8 cellular contexts compared by ENCODE assay signal in the genomic region with DNA sequence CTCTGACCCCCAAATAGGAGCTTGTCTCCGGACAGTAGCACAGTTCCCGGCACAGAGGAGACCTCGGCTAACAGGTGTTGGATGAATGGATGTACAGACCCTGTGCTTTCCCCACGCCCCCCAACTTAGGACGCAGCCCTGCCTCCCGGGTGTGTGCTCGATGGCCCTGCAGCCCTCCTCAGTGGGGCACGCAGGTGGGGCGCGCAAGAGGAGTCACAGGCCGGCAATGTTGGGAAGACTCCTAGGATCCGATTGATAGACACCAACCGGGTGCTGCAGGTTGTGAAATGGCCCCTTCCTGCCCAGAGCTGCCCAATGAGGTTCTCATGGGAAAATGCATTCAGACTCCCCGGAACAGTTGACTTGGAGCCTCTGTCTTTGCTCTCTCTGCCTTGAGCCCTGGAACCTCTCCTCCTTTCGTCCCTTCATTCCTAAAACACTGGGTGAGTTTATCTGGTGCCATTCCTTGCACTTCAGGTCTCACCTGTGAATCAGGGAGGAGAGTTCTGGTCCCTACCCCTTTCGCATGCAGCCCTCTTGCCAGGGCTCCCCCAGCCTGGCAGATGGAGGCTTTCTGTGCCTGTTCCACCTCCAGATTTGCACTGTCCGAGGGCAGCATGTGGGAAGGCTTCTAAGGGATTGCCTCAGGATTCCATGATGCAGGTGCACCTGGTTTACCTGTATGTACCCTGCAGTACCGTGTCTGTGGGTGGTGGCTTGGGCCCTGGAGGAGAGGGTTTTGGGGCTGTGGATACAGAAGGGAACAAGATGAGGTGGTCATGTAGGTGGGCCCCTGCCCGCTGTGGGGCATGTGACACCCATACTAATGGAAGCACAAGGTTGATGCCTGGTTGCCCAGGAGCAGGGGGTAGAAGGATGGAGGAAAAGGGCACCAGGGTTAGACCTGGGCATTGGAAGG. TPM values are rescaled to one million over a fixed set of nuclear protein-coding genes. Genes with fewer than 3 reads are reported as not detected.
DNase-seq lines count a peak whose midpoint lies in the region; ATAC-seq and TF ChIP-seq lines count a peak whose summit lies in the region.

No MANE protein-coding gene starts in this region.

- peak overlapping the region; percentile 75 for H3K27ac Mint-ChIP-seq in T-helper 1 cell treated with Interleukin-12 subunit alpha and Interleukin-12 subunit beta and Interleukin-4 antibody, amounts not matched to agents 30 μg/mL and 1 μg/mL, for 36 hours
- peak overlapping the region; percentile 86 for H3K27ac Mint-ChIP-seq in activated T-helper 17 cell treated with anti-CD3 and anti-CD28 coated beads, Interleukin-2, amount 50 U/mL, for 72 hours

- no peak for TF ChIP-seq POLR2A in suprapubic skin (IDR thresholded peaks at IDR 0.05)

- H3K9me3 Mint-ChIP-seq in T-helper 1 cell treated with Interleukin-12 subunit alpha and Interleukin-12 subunit beta and Interleukin-4 antibody, amounts not matched to agents 30 μg/mL and 1 μg/mL, for 36 hours: no peaks in the 10 kb centered on the region
- no peaks in the 10 kb centered on the region for H3K9me3 Mint-ChIP-seq in activated T-helper 17 cell treated with anti-CD3 and anti-CD28 coated beads, Interleukin-2, amount 50 U/mL, for 72 hours

- TF ChIP-seq EP300 in suprapubic skin (IDR thresholded peaks at IDR 0.05): no peak

- WGBS in suprapubic skin: 40% methylated on average over 12 of the region's 19 CpGs

- H3K27me3 ChIP-seq in iPS-18a (ENCODE audit: control insufficient read depth, insufficient read depth, low read length) (no peaks in the 10 kb centered on the region), suprapubic skin (no peaks in the 10 kb centered on the region)

- H3K36me3 Mint-ChIP-seq in T-helper 1 cell treated with Interleukin-12 subunit alpha and Interleukin-12 subunit beta and Interleukin-4 antibody, amounts not matched to agents 30 μg/mL and 1 μg/mL, for 36 hours (ENCODE audit: low read depth): peaks cover 9% of the 10 kb centered on the region
- H3K36me3 Mint-ChIP-seq in activated T-helper 17 cell treated with anti-CD3 and anti-CD28 coated beads, Interleukin-2, amount 50 U/mL, for 72 hours (ENCODE audit: low read depth): no peaks in the 10 kb centered on the region

- peaks cover 28% of the 10 kb centered on the region for H3K4me1 Mint-ChIP-seq in T-helper 1 cell treated with Interleukin-12 subunit alpha and Interleukin-12 subunit beta and Interleukin-4 antibody, amounts not matched to agents 30 μg/mL and 1 μg/mL, for 36 hours (ENCODE audit: low read depth)
- peaks cover 16% of the 10 kb centered on the region for H3K4me1 Mint-ChIP-seq in activated T-helper 17 cell treated with anti-CD3 and anti-CD28 coated beads, Interleukin-2, amount 50 U/mL, for 72 hours

- H3K4me3 ChIP-seq in iPS-18a (ENCODE audit: low read length) (peak overlapping the region; percentile 52), suprapubic skin (peak overlapping the region; percentile 66)

- H3K4me3 Mint-ChIP-seq in T-helper 1 cell treated with Interleukin-12 subunit alpha and Interleukin-12 subunit beta and Interleukin-4 antibody, amounts not matched to agents 30 μg/mL and 1 μg/mL, for 36 hours: peak overlapping the region; percentile 72
- H3K4me3 Mint-ChIP-seq in activated T-helper 17 cell treated with anti-CD3 and anti-CD28 coated beads, Interleukin-2, amount 50 U/mL, for 72 hours: peak overlapping the region; percentile 74

- H3K27me3 Mint-ChIP-seq in T-helper 1 cell treated with Interleukin-12 subunit alpha and Interleukin-12 subunit beta and Interleukin-4 antibody, amounts not matched to agents 30 μg/mL and 1 μg/mL, for 36 hours (ENCODE audit: low read depth): no peaks in the 10 kb centered on the region
- no peaks in the 10 kb centered on the region for H3K27me3 Mint-ChIP-seq in activated T-helper 17 cell treated with anti-CD3 and anti-CD28 coated beads, Interleukin-2, amount 50 U/mL, for 72 hours

- no peak overlapping the region for H3K9ac ChIP-seq in iPS-18a (ENCODE audit: low read length)

- peaks cover 7% of the 10 kb centered on the region for H3K4me1 ChIP-seq in iPS-18a (ENCODE audit: control insufficient read depth, low read depth, low read length)
- peaks cover 62% of the 10 kb centered on the region for H3K4me1 ChIP-seq in suprapubic skin

- H3K36me3 ChIP-seq in iPS-18a (ENCODE audit: control insufficient read depth, low read depth, low read length) (no peaks in the 10 kb centered on the region), suprapubic skin (peaks cover under 1% of the 10 kb centered on the region)

- no peak for TF ChIP-seq CTCF in suprapubic skin (IDR thresholded peaks at IDR 0.05)
- no peak for TF ChIP-seq CTCF in GM20000 (IDR thresholded peaks at IDR 0.05; ENCODE audit: extremely low read depth, missing control alignments)

- H3K27ac ChIP-seq in iPS-18a (ENCODE audit: low read length) (no peak overlapping the region), suprapubic skin (peak overlapping the region; percentile 88)

- no peaks in the 10 kb centered on the region for H3K9me3 ChIP-seq in iPS-18a (ENCODE audit: control insufficient read depth, low read depth, low read length)
- no peaks in the 10 kb centered on the region for H3K9me3 ChIP-seq in suprapubic skin

- no peak for ATAC-seq in activated T-helper 17 cell treated with anti-CD3 and anti-CD28 coated beads, Interleukin-2, amount 50 U/mL, for 72 hours (replicated peaks)

- DNase-seq in T-helper 1 cell (no peak), suprapubic skin (ENCODE audit: low spot score in 2 of 2) (no peak), NCI-H345 treated with DMSO at 0.1 percent for 48 hours (lab: John Stamatoyannopoulos, UW; ENCODE audit: unreplicated experiment) (no peak), SHP77 treated with DMSO at 0.1 percent for 48 hours (lab: John Stamatoyannopoulos, UW) (no peak), GM20000 (ENCODE audit: low spot score) (no peak)

RNA-seq across cellular contexts. Expression of a gene that starts 1.2 kb away (rescaled TPM):
- total RNA-seq in activated T-helper 17 cell treated with anti-CD3 and anti-CD28 coated beads, Interleukin-2, amount 50 U/mL, for 72 hours: 10 to 100 TPM; 10.3 to 15.9 TPM
- 100 to 1,000 TPM; 125 to 157 (median 131) TPM for total RNA-seq in suprapubic skin

RNA-seq across cellular contexts. Expression of a gene that starts 46.1 kb away (rescaled TPM):
- under 1 TPM in 1 of 2 donors, not detected in 1; 0.84 TPM for total RNA-seq in activated T-helper 17 cell treated with anti-CD3 and anti-CD28 coated beads, Interleukin-2, amount 50 U/mL, for 72 hours
- not detected for total RNA-seq in suprapubic skin

RNA-seq across cellular contexts. Expression of a gene that starts 46.2 kb away (rescaled TPM):
- total RNA-seq in activated T-helper 17 cell treated with anti-CD3 and anti-CD28 coated beads, Interleukin-2, amount 50 U/mL, for 72 hours: 10 to 100 TPM; 48.1 to 95.1 TPM
- 10 to 100 TPM; 60.1 to 66.8 (median 64.1) TPM for total RNA-seq in suprapubic skin

RNA-seq across cellular contexts. Expression of a gene that starts 58.1 kb away (rescaled TPM):
- 100 to 1,000 TPM; 553 to 834 TPM for total RNA-seq in activated T-helper 17 cell treated with anti-CD3 and anti-CD28 coated beads, Interleukin-2, amount 50 U/mL, for 72 hours
- 100 to 1,000 TPM; 379 to 589 (median 576) TPM for total RNA-seq in suprapubic skin

Comparison
In these comparisons a context has a peak if more than half of its experiments do, and no peak if none do; other contexts are left out.
1. RNA of a gene that starts 1.2 kb away (total RNA-seq): 125 to 157 TPM in suprapubic skin; 10.3 to 15.9 TPM in activated T-helper 17 cell treated with anti-CD3 and anti-CD28 coated beads, Interleukin-2, amount 50 U/mL, for 72 hours; every median in the first group is over 4 times any median in the second.